ENCODE assay signal across 8 cellular contexts in the genomic region with DNA sequence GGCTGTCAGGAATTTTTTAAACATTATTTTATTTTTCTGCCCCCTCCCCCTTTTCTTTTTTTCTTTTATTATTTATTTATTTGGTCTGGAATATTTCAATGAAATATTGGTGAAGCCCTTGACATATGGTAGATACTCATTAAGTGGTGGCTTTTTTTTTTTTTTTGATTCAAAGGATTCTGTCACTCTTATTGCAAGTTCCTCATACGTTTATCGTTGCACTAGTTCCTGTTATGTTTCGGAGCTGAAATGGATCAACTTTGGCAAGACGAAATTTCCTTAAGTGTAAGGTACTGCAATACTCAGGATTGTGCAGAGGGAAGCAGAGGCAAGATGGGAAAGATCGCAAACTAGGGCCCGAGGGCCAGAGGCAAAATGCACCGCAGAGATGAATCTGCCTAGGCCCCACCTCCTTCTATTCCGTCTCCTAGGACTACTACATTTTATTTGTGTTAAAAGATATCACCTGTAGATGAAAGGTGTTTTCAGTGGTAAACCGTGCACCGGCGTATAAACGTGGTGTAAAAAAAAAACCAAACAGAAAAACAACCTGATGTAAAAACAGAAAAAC. TPM values are rescaled to one million over a fixed set of nuclear protein-coding genes. Genes with fewer than 3 reads are reported as not detected.
DNase-seq lines count a peak whose midpoint lies in the region; ATAC-seq and TF ChIP-seq lines count a peak whose summit lies in the region.

No MANE protein-coding gene starts in this region.

- H3K27ac ChIP-seq in tibial nerve: peak overlapping the region; percentile 96 to 100 (median 97)

- H3K36me3 ChIP-seq in BE2C: no peaks in the 10 kb centered on the region
- H3K36me3 ChIP-seq in tibial nerve: no peaks in the 10 kb centered on the region

- H3K27me3 ChIP-seq in BE2C (peaks cover 18% of the 10 kb centered on the region), tibial nerve (peaks cover 0 to 18% of the 10 kb centered on the region in 2 donors)

- peak overlapping the region; percentile 90 for H3K4me3 ChIP-seq in BE2C (ENCODE audit: low read depth, low read length)
- H3K4me3 ChIP-seq in tibial nerve: peak overlapping the region; percentile 72 to 97 (median 82)

- TF ChIP-seq CTCF in BE2C (IDR thresholded peaks at IDR 0.05; ENCODE audit: low read depth, low read length) (no peak), tibial nerve (IDR thresholded peaks at IDR 0.05) (no peak)

- no peaks in the 10 kb centered on the region; the same call in 1 of the 2 replicates for H3K4me1 ChIP-seq in BE2C
- peaks cover 0 to 70% (median 30%) of the 10 kb centered on the region in 4 donors for H3K4me1 ChIP-seq in tibial nerve

- DNase-seq in BE2C (peak; percentile 61), Kasumi-1 (lab: John Stamatoyannopoulos, UW) (peak; percentile 62 to 65), SKM-1 (lab: John Stamatoyannopoulos, UW; ENCODE audit: unreplicated experiment) (peak; percentile 52), dermis blood vessel endothelial cell (peak; percentile 47), medulla oblongata (ENCODE audit: extremely low spot score) (peak; percentile 65), tibial nerve (ENCODE audit: low spot score in 2 of 2) (no peak), NCI-H2107 treated with DMSO at 0.1 percent for 48 hours (lab: John Stamatoyannopoulos, UW; ENCODE audit: unreplicated experiment) (no peak)

- H3K9me3 ChIP-seq in BE2C: no peaks in the 10 kb centered on the region
- no peaks in the 10 kb centered on the region for H3K9me3 ChIP-seq in tibial nerve

- WGBS in tibial nerve, 2 donors: 1% methylated on average over 12 of the region's 12 CpGs

- TF ChIP-seq EP300 in tibial nerve (IDR thresholded peaks at IDR 0.05): no peak

- no peak for TF ChIP-seq POLR2A in tibial nerve (IDR thresholded peaks at IDR 0.05)

- peak; percentile 11 for ATAC-seq in GM18909 (IDR thresholded peaks at IDR 0.05; ENCODE audit: poor library complexity, unreplicated experiment)

RNA-seq across cellular contexts. Expression of gene RNU6-1, which starts 0.4 kb away (rescaled TPM):
- polyA plus RNA-seq in BE2C (2012; ENCODE audit: insufficient read depth, insufficient read length, low read depth): not detected
- total RNA-seq in dermis blood vessel endothelial cell (not detected in 2 replicates), tibial nerve (not detected)

RNA-seq across cellular contexts. Expression of gene SKOR1, which starts 14.1 kb away (rescaled TPM):
- 0.28 TPM for polyA plus RNA-seq in BE2C (2012; ENCODE audit: insufficient read depth, insufficient read length, low read depth)
- total RNA-seq in dermis blood vessel endothelial cell: 0.05 TPM in 1 of 2 replicates, not detected in the other
- 1 to 10 TPM in 1 of 4 donors, under 1 TPM in 3; 0.42 to 1.5 (median 0.82) TPM for total RNA-seq in tibial nerve

Comparison
In these comparisons a context has a peak if more than half of its experiments do, and no peak if none do; other contexts are left out.
1. DNase-seq: peak in BE2C (single experiment), Kasumi-1 (2 of 2), SKM-1 (single experiment), dermis blood vessel endothelial cell (single experiment) and medulla oblongata (single experiment); none in tibial nerve (0 of 2) and NCI-H2107 treated with DMSO at 0.1 percent for 48 hours (single experiment).